In the genomic region with DNA sequence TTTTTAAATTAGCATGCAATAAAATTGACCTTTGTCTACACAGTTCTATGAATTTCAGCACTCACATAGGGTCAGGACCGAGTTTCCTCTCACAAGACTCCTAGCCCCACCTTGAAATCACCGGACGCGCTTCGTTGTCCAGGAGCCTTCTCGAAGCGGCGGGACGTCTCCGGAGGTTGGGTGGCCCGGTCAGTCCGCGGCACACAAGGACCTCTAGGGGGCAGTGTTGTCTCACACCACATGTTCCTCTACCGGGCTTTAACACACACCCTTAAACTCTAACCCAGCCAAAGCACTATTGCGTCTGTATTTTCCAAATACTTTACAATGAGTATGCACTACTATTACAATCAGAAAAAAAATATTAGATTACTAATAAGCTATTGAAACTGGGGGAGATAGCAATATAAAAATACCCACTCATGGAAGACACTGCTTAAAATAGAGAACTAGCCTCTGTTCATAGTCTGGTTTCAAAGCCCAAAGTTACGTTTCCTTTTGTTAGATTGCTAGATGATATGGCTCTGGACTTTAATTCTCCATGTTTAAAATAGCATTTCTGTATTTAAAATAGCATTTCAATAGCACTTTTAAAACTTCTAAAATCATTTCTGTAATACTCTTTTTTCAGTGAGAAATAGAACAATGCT, we compare ENCODE assay signal across 8 cellular contexts. TPM values are rescaled to one million over a fixed set of nuclear protein-coding genes. Genes with fewer than 3 reads are reported as not detected.
DNase-seq lines count a peak whose midpoint lies in the region; ATAC-seq and TF ChIP-seq lines count a peak whose summit lies in the region.
"Not testable (repeated sequence)": the region's sequence is repeated elsewhere in the genome, so short reads cannot be mapped to it uniquely, and the experiment has no call there.

No MANE protein-coding gene starts in this region.

- not testable (repeated sequence) for H3K4me1 ChIP-seq in left ventricle myocardium inferior, psoas muscle, suprapubic skin

- H3K27ac ChIP-seq in left ventricle myocardium inferior (replicated peaks); psoas muscle; suprapubic skin: not testable (repeated sequence)

- 2 to 5% (median 2%) methylated on average over 12 to 13 of the region's 16 CpGs for WGBS in psoas muscle, 3 donors
- WGBS in suprapubic skin: no CpG with 5 or more reads among the region's 16 CpGs

- peak; percentile 18 to 30 for DNase-seq in activated CD4-positive, alpha-beta T cell treated with anti-CD3 and anti-CD28 coated beads for 4 hours
- DNase-seq in activated naive CD4-positive, alpha-beta T cell treated with anti-CD3 and anti-CD28 coated beads, Interleukin-2, amount 50 U/mL, for 16 hours: peak; percentile 18
- DNase-seq in left ventricle myocardium inferior: peak; percentile 40
- DNase-seq in psoas muscle: peak; percentile 28 to 72
- peak; percentile 63 to 68 for DNase-seq in suprapubic skin (ENCODE audit: low spot score in 2 of 2)

- H3K27me3 ChIP-seq in left ventricle myocardium inferior (ENCODE audit: low read depth); psoas muscle (ENCODE audit: insufficient read depth in 3 of 3, low read length in 2 of 3); suprapubic skin: not testable (repeated sequence)

- peak; percentile 53 for TF ChIP-seq CTCF in left ventricle myocardium inferior (IDR thresholded peaks at IDR 0.05; ENCODE audit: borderline replicate concordance)
- TF ChIP-seq CTCF in psoas muscle (IDR thresholded peaks at IDR 0.05): peak; percentile 45
- TF ChIP-seq CTCF in suprapubic skin (IDR thresholded peaks at IDR 0.05): not testable (repeated sequence)

- H3K4me3 ChIP-seq in left ventricle myocardium inferior, psoas muscle, suprapubic skin: not testable (repeated sequence)

- ATAC-seq in GM18502 (IDR thresholded peaks at IDR 0.05; ENCODE audit: poor library complexity, unreplicated experiment): peak; percentile 93
- peak; percentile 75 for ATAC-seq in GM21737 (IDR thresholded peaks at IDR 0.05; ENCODE audit: unreplicated experiment)
- ATAC-seq in HG03196 (IDR thresholded peaks at IDR 0.05; ENCODE audit: unreplicated experiment): peak; percentile 83
- peak; percentile 97 to 99 (median 98) for ATAC-seq in psoas muscle

- intact Hi-C loops in left ventricle myocardium inferior (cut with micrococcal nuclease); psoas muscle (cut with DNase I): not testable (repeated sequence)

- H3K36me3 ChIP-seq in left ventricle myocardium inferior; psoas muscle (ENCODE audit: insufficient read depth in 1 of 2, low read depth in 1 of 2); suprapubic skin: not testable (repeated sequence)

- TF ChIP-seq EP300 in suprapubic skin (IDR thresholded peaks at IDR 0.05): not testable (repeated sequence)

- not testable (repeated sequence) for H3K9me3 ChIP-seq in left ventricle myocardium inferior (replicated peaks); psoas muscle; suprapubic skin

- TF ChIP-seq POLR2A in suprapubic skin (IDR thresholded peaks at IDR 0.05): not testable (repeated sequence)

RNA-seq across cellular contexts. Expression of gene NUTM2D, which starts 56.0 kb away (rescaled TPM):
- total RNA-seq in left ventricle myocardium inferior (6.0 TPM), psoas muscle (1 to 10 TPM; 1.4 to 9.2 (median 2.5) TPM), suprapubic skin (1 to 10 TPM; 2.8 to 7.4 (median 4.0) TPM)
- polyA plus RNA-seq in psoas muscle: 1 to 10 TPM in 1 of 3 donors, under 1 TPM in 2; 0.68 to 4.0 (median 0.87) TPM
